Comparison of ENCODE assay signal across 39 cellular contexts in the genomic region with DNA sequence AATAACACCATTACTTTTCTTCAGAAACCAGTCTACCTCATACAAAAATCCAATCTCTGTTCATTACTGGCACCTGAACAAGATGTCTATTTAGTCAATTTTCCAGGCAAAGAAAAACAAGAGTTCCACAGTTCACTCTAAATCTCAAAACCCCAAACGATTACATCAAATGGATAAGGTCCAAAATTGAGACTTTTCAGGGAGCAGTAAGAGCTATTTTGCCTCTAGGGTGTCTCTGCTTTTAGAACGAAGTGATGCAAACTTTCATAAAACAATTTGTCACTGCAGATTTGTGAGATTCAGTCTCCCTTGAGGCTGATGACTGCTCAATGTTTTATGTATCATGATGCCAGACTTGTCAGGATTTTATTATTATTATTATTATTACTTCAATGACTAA.
"Had no signal": no experiment of that assay in that cellular context is flagged by ENCODE, and none has a peak within 500 bp of the region (broad histone marks: within the 10 kb centered on the region; RNA-seq: fewer than 3 reads in every experiment).

No MANE protein-coding gene starts in this region.

- FAIRE-seq: astrocyte, bronchial epithelial cell, colon had no signal

- H3K4me1 ChIP-seq: adrenal gland, ascending aorta, body of pancreas, breast epithelium had no signal

- H3K27me3 Mint-ChIP-seq: activated naive CD4-positive, alpha-beta T cell treated with anti-CD3 and anti-CD28 coated beads, Interleukin-2, amount 10 ng/mL, durations not matched to agents 7 days and 5 days; activated naive CD4-positive, alpha-beta T cell treated with anti-CD3 and anti-CD28 coated beads, Interleukin-2, amount 50 U/mL, for 24 hours; activated naive CD8-positive, alpha-beta T cell; activated naive CD8-positive, alpha-beta T cell treated with anti-CD3 and anti-CD28 coated beads for 36 hours; activated naive CD8-positive, alpha-beta T cell treated with anti-CD3 and anti-CD28 coated beads, Interleukin-2, amount 10 ng/mL, durations not matched to agents 7 days and 5 days; activated naive CD8-positive, alpha-beta T cell treated with anti-CD3 and anti-CD28 coated beads, Interleukin-2, amount 50 U/mL, for 24 hours; activated T-cell treated with anti-CD3 and anti-CD28 coated beads, Interleukin-2, amount 50 U/mL, for 24 hours; activated T-helper 17 cell treated with anti-CD3 and anti-CD28 coated beads, Interleukin-2, amount 50 U/mL, for 72 hours; brain; central memory CD8-positive, alpha-beta T cell had no signal

- H3K4me1 Mint-ChIP-seq: activated naive CD4-positive, alpha-beta T cell treated with anti-CD3 and anti-CD28 coated beads, Interleukin-2, amount 10 ng/mL, durations not matched to agents 7 days and 5 days; activated naive CD4-positive, alpha-beta T cell treated with anti-CD3 and anti-CD28 coated beads, Interleukin-2, amount 50 U/mL, for 24 hours; activated naive CD8-positive, alpha-beta T cell treated with anti-CD3 and anti-CD28 coated beads for 36 hours; activated naive CD8-positive, alpha-beta T cell treated with anti-CD3 and anti-CD28 coated beads, Interleukin-2, amount 10 ng/mL, durations not matched to agents 7 days and 5 days; activated naive CD8-positive, alpha-beta T cell treated with anti-CD3 and anti-CD28 coated beads, Interleukin-2, amount 50 U/mL, for 24 hours; activated T-helper 17 cell treated with anti-CD3 and anti-CD28 coated beads, Interleukin-2, amount 50 U/mL, for 72 hours; brain; central memory CD8-positive, alpha-beta T cell had no signal

- H3K27ac ChIP-seq: adrenal gland, ascending aorta, body of pancreas, brain microvascular endothelial cell, breast epithelium, cardiac muscle cell had no signal

- DNase-seq: activated effector memory CD4-positive, alpha-beta T cell treated with anti-CD3 and anti-CD28 coated beads, Interleukin-2, amount 50 U/mL, for 16 hours; activated effector memory CD4-positive, alpha-beta T cell treated with Interleukin-2 at 50 U/mL for 16 hours; activated gamma-delta T cell; activated gamma-delta T cell treated with Interleukin-2 at 50 U/mL for 16 hours; activated naive CD4-positive, alpha-beta T cell; activated naive CD4-positive, alpha-beta T cell treated with anti-CD3 and anti-CD28 coated beads for 36 hours; activated naive CD4-positive, alpha-beta T cell treated with anti-CD3 and anti-CD28 coated beads, Interleukin-2, amount 10 ng/mL, durations not matched to agents 7 days and 5 days; activated naive CD4-positive, alpha-beta T cell treated with Interleukin-2 at 50 U/mL for 16 hours; activated naive CD8-positive, alpha-beta T cell treated with anti-CD3 and anti-CD28 coated beads for 36 hours; activated naive CD8-positive, alpha-beta T cell treated with anti-CD3 and anti-CD28 coated beads, Interleukin-2, amount 10 ng/mL, durations not matched to agents 7 days and 5 days; activated naive CD8-positive, alpha-beta T cell treated with anti-CD3 and anti-CD28 coated beads, Interleukin-2, amount 50 U/mL, for 24 hours; activated T-cell treated with anti-CD3 and anti-CD28 coated beads, Interleukin-2, amount 50 U/mL, for 24 hours; activated T-cell treated with anti-CD3 and anti-CD28 coated beads, Interleukin-2, amount 50 U/mL, for 4 hours; activated T-cell treated with anti-CD3 and anti-CD28 coated beads, Interleukin-2, amount 50 U/mL, for 48 hours; activated T-cell treated with anti-CD3 and anti-CD28 coated beads, Interleukin-2, amount 50 U/mL, for 72 hours; adrenal gland; amniotic stem cell; amygdala; anterior cingulate cortex; aorta; body of pancreas; brain microvascular endothelial cell; caudate nucleus; central memory CD4-positive, alpha-beta T cell; cerebellar nuclear complex had no signal

- ATAC-seq: activated naive CD4-positive, alpha-beta T cell treated with anti-CD3 and anti-CD28 coated beads, Interleukin-2, amount 50 U/mL, for 72 hours; activated naive CD8-positive, alpha-beta T cell treated with anti-CD3 and anti-CD28 coated beads, Interleukin-2, amount 50 U/mL, for 24 hours; activated T-cell treated with anti-CD3 and anti-CD28 coated beads, Interleukin-2, amount 50 U/mL, for 4 hours; activated T-cell treated with anti-CD3 and anti-CD28 coated beads, Interleukin-2, amount 50 U/mL, for 72 hours; activated T-helper 17 cell treated with anti-CD3 and anti-CD28 coated beads, Interleukin-2, amount 50 U/mL, for 72 hours; body of pancreas had no signal

- H3K9me3 ChIP-seq: adrenal gland, ascending aorta, body of pancreas, breast epithelium had no signal

- H3K4me3 ChIP-seq: adrenal gland, ascending aorta, body of pancreas, breast epithelium, cardiac muscle cell had no signal

- H3K9me3 Mint-ChIP-seq: activated naive CD4-positive, alpha-beta T cell treated with anti-CD3 and anti-CD28 coated beads for 36 hours; activated naive CD4-positive, alpha-beta T cell treated with anti-CD3 and anti-CD28 coated beads, Interleukin-2, amount 10 ng/mL, durations not matched to agents 7 days and 5 days; activated naive CD8-positive, alpha-beta T cell treated with anti-CD3 and anti-CD28 coated beads for 36 hours; activated naive CD8-positive, alpha-beta T cell treated with anti-CD3 and anti-CD28 coated beads, Interleukin-2, amount 50 U/mL, for 24 hours; activated T-cell treated with anti-CD3 and anti-CD28 coated beads, Interleukin-2, amount 50 U/mL, for 24 hours; activated T-helper 1 cell treated with anti-CD3 and anti-CD28 coated beads, Interleukin-12 subunit alpha, Interleukin-12 subunit beta, Interleukin-2, Interleukin-4 antibody, amounts not matched to agents 30 ng/mL and 10 ng/mL and 1 ng/mL, durations not matched to agents 14 hours and 24 hours and 36 hours; activated T-helper 2 cell treated with anti-CD3 and anti-CD28 coated beads, Interferon-gamma antibody, Interleukin-2, Interleukin-4, amounts not matched to agents 10 μg/mL and 5 μg/mL and 100 μg/mL, durations not matched to agents 14 hours and 24 hours and 36 hours; brain had no signal

- H3K36me3 Mint-ChIP-seq: activated naive CD4-positive, alpha-beta T cell treated with anti-CD3 and anti-CD28 coated beads, Interleukin-2, amount 10 ng/mL, durations not matched to agents 7 days and 5 days; activated naive CD4-positive, alpha-beta T cell treated with anti-CD3 and anti-CD28 coated beads, Interleukin-2, amount 50 U/mL, for 24 hours; activated naive CD4-positive, alpha-beta T cell treated with anti-CD3 and anti-CD28 coated beads, Interleukin-2, amount 50 U/mL, for 72 hours; activated naive CD8-positive, alpha-beta T cell; activated naive CD8-positive, alpha-beta T cell treated with anti-CD3 and anti-CD28 coated beads for 36 hours; activated naive CD8-positive, alpha-beta T cell treated with anti-CD3 and anti-CD28 coated beads, Interleukin-2, amount 10 ng/mL, durations not matched to agents 7 days and 5 days; brain had no signal

- H3K27ac Mint-ChIP-seq: activated naive CD4-positive, alpha-beta T cell treated with anti-CD3 and anti-CD28 coated beads for 36 hours; activated naive CD4-positive, alpha-beta T cell treated with anti-CD3 and anti-CD28 coated beads, Interleukin-2, amount 10 ng/mL, durations not matched to agents 7 days and 5 days; activated naive CD4-positive, alpha-beta T cell treated with anti-CD3 and anti-CD28 coated beads, Interleukin-2, amount 50 U/mL, for 24 hours; activated naive CD4-positive, alpha-beta T cell treated with anti-CD3 and anti-CD28 coated beads, Interleukin-2, amount 50 U/mL, for 72 hours; activated naive CD8-positive, alpha-beta T cell; activated naive CD8-positive, alpha-beta T cell treated with anti-CD3 and anti-CD28 coated beads for 36 hours; activated naive CD8-positive, alpha-beta T cell treated with anti-CD3 and anti-CD28 coated beads, Interleukin-2, amount 10 ng/mL, durations not matched to agents 7 days and 5 days; activated naive CD8-positive, alpha-beta T cell treated with anti-CD3 and anti-CD28 coated beads, Interleukin-2, amount 50 U/mL, for 24 hours; activated T-cell treated with anti-CD3 and anti-CD28 coated beads, Interleukin-2, amount 50 U/mL, for 24 hours; activated T-cell treated with anti-CD3 and anti-CD28 coated beads, Interleukin-2, amount 50 U/mL, for 72 hours; activated T-helper 1 cell treated with anti-CD3 and anti-CD28 coated beads, Interleukin-12 subunit alpha, Interleukin-12 subunit beta, Interleukin-2, Interleukin-4 antibody, amounts not matched to agents 30 ng/mL and 10 ng/mL and 1 ng/mL, durations not matched to agents 14 hours and 24 hours and 36 hours; activated T-helper 17 cell treated with anti-CD3 and anti-CD28 coated beads, Interleukin-2, amount 50 U/mL, for 72 hours; activated T-helper 2 cell treated with anti-CD3 and anti-CD28 coated beads, Interferon-gamma antibody, Interleukin-2, Interleukin-4, amounts not matched to agents 10 μg/mL and 5 μg/mL and 100 μg/mL, durations not matched to agents 14 hours and 24 hours and 36 hours; brain had no signal

- H3K4me3 Mint-ChIP-seq: activated naive CD4-positive, alpha-beta T cell treated with anti-CD3 and anti-CD28 coated beads for 36 hours; activated naive CD4-positive, alpha-beta T cell treated with anti-CD3 and anti-CD28 coated beads, Interleukin-2, amount 10 ng/mL, durations not matched to agents 7 days and 5 days; activated naive CD4-positive, alpha-beta T cell treated with anti-CD3 and anti-CD28 coated beads, Interleukin-2, amount 50 U/mL, for 24 hours; activated naive CD8-positive, alpha-beta T cell; activated naive CD8-positive, alpha-beta T cell treated with anti-CD3 and anti-CD28 coated beads for 36 hours; activated naive CD8-positive, alpha-beta T cell treated with anti-CD3 and anti-CD28 coated beads, Interleukin-2, amount 10 ng/mL, durations not matched to agents 7 days and 5 days; activated naive CD8-positive, alpha-beta T cell treated with anti-CD3 and anti-CD28 coated beads, Interleukin-2, amount 50 U/mL, for 24 hours; activated T-cell treated with anti-CD3 and anti-CD28 coated beads, Interleukin-2, amount 50 U/mL, for 24 hours; activated T-cell treated with anti-CD3 and anti-CD28 coated beads, Interleukin-2, amount 50 U/mL, for 4 hours; activated T-cell treated with anti-CD3 and anti-CD28 coated beads, Interleukin-2, amount 50 U/mL, for 72 hours; activated T-helper 1 cell treated with anti-CD3 and anti-CD28 coated beads, Interleukin-12 subunit alpha, Interleukin-12 subunit beta, Interleukin-2, Interleukin-4 antibody, amounts not matched to agents 30 ng/mL and 10 ng/mL and 1 ng/mL, durations not matched to agents 14 hours and 24 hours and 36 hours; activated T-helper 17 cell treated with anti-CD3 and anti-CD28 coated beads, Interleukin-2, amount 50 U/mL, for 72 hours; brain; central memory CD8-positive, alpha-beta T cell had no signal

- H3K27me3 ChIP-seq: adrenal gland, ascending aorta, body of pancreas, brain microvascular endothelial cell, breast epithelium, cardiac muscle cell had no signal

- H3K36me3 ChIP-seq: adrenal gland, ascending aorta, brain microvascular endothelial cell, breast epithelium, cardiac muscle cell had no signal
